In genomic region chr6:103699770-103700169, GRCh38 we compare ENCODE assay signal across 22 cellular contexts.
DNase-seq lines count a peak whose midpoint lies in the region; ATAC-seq, FAIRE-seq and TF ChIP-seq lines count a peak whose summit lies in the region.
"Had no signal": no experiment of that assay in that cellular context is flagged by ENCODE, and none has a peak within 500 bp of the region (broad histone marks: within the 10 kb centered on the region; RNA-seq: fewer than 3 reads in every experiment).

No MANE protein-coding gene starts in this region.

- in situ Hi-C loops in IMR-90 (cut with MboI; ENCODE audit: low sequenced_read_pairs) = no loop called here

- H2BK120ac ChIP-seq in IMR-90 (ENCODE audit: low read depth, low read length) = no peak overlapping the region

- no peak for TF ChIP-seq CTCF in A549 (IDR thresholded peaks at IDR 0.05)
- TF ChIP-seq CTCF in IMR-90 (conservative IDR thresholded peaks at IDR 0.05; ENCODE audit: low read depth, low read length) = no peak
- TF ChIP-seq CTCF in foreskin fibroblast (IDR thresholded peaks at IDR 0.05; ENCODE audit: low read depth, low read length) = no peak

- H3K4me2 ChIP-seq in A549 (no peak overlapping the region), IMR-90 (ENCODE audit: low read depth, low read length) (no peak overlapping the region)
- H3K4me2 ChIP-seq: BLaER1 treated with 17β-estradiol and CSF1 and Interleukin-3, amounts not matched to agents 10 nM and 100 nM; GM23338 had no signal

- H2AFZ ChIP-seq in IMR-90 (replicated peaks; ENCODE audit: low read length, poor library complexity) = no peak overlapping the region
- H2AFZ ChIP-seq: GM23338 had no signal

- H3K36me3 ChIP-seq in IMR-90 (ENCODE audit: control insufficient read depth, insufficient read depth, low read length) (no peaks in the 10 kb centered on the region), MG63 (no peaks in the 10 kb centered on the region)
- H3K36me3 ChIP-seq: BE2C; BLaER1 treated with 17β-estradiol and CSF1 and Interleukin-3, amounts not matched to agents 10 nM and 100 nM had no signal

- BruUV-seq in IMR-90 (replicated peaks; lab: Mats Ljungman, UMichigan) = no TSS peak

- TF ChIP-seq POLR2A in A549 (IDR thresholded peaks at IDR 0.05; ENCODE audit: low read length) = no peak
- no peak for TF ChIP-seq POLR2A in IMR-90 (IDR thresholded peaks at IDR 0.05; ENCODE audit: low read depth, low read length)

- TF ChIP-seq RAD21 in A549 (conservative IDR thresholded peaks at IDR 0.05 in 1 of 2, IDR thresholded peaks at IDR 0.05 in 1 of 2) = no peak
- no peak for TF ChIP-seq RAD21 in IMR-90 (IDR thresholded peaks at IDR 0.05; ENCODE audit: low read length)

- no peak overlapping the region for H2AK9ac ChIP-seq in IMR-90 (replicated peaks; ENCODE audit: low read depth, low read length, poor library complexity)

- no peaks in the 10 kb centered on the region for H3K27me3 Mint-ChIP-seq in T-cell
- H3K27me3 Mint-ChIP-seq: CD4-positive, alpha-beta T cell; CD8-positive, alpha-beta memory T cell had no signal

- no peak overlapping the region for H3K9ac ChIP-seq in IMR-90 (ENCODE audit: low read depth, low read length)
- H3K9ac ChIP-seq: BLaER1 treated with 17β-estradiol and CSF1 and Interleukin-3, amounts not matched to agents 10 nM and 100 nM had no signal

- intact Hi-C loops in IMR-90 (cut with micrococcal nuclease) = no loop called here

- no peak overlapping the region for H2AK5ac ChIP-seq in IMR-90 (ENCODE audit: low read depth, low read length)

- H3K27ac Mint-ChIP-seq in T-cell = no peak overlapping the region
- H3K27ac Mint-ChIP-seq: CD14-positive monocyte; CD4-positive, alpha-beta T cell; CD8-positive, alpha-beta memory T cell; GM23338; H9 had no signal

- H4K8ac ChIP-seq in IMR-90 (ENCODE audit: low read depth in 2 of 2, low read length in 2 of 2) = no peak overlapping the region

- TF ChIP-seq EP300 in A549 (IDR thresholded peaks at IDR 0.05) = no peak

- no peak overlapping the region for H3K14ac ChIP-seq in IMR-90 (replicated peaks; ENCODE audit: low read depth, low read length)

- no peak overlapping the region for H3K56ac ChIP-seq in IMR-90 (ENCODE audit: extremely low read depth, insufficient read depth, low read length)

- H3K4me3 ChIP-seq in A549 = no peak overlapping the region
- H3K4me3 ChIP-seq in IMR-90 (ENCODE audit: insufficient read depth, low read depth, low read length) = no peak overlapping the region
- no peak overlapping the region for H3K4me3 ChIP-seq in MG63
- no peak overlapping the region for H3K4me3 ChIP-seq in foreskin fibroblast (ENCODE audit: low read depth in 1 of 2, low read length in 2 of 2)
- H3K4me3 ChIP-seq: BLaER1 treated with 17β-estradiol and CSF1 and Interleukin-3, amounts not matched to agents 10 nM and 100 nM; GM23338 had no signal

- no peak for ATAC-seq in A549
- ATAC-seq in IMR-90 (ENCODE audit: low read depth) = no peak
- no peak for ATAC-seq in T-cell (replicated peaks in 1 of 4)
- ATAC-seq: GM23338, HCT116 had no signal

- no peaks in the 10 kb centered on the region for H3K9me1 ChIP-seq in IMR-90 (ENCODE audit: insufficient read depth, low read length)

- H3K36me3 Mint-ChIP-seq in T-cell = no peaks in the 10 kb centered on the region
- H3K36me3 Mint-ChIP-seq: CD14-positive monocyte; CD8-positive, alpha-beta memory T cell had no signal

- no peak for FAIRE-seq in A549 (lab: Jason Lieb, UNC)
- FAIRE-seq in frontal cortex (lab: Jason Lieb, UNC) = peak; percentile 43
- FAIRE-seq: GM12891, GM18507 had no signal

- CTCF ChIA-PET in A549 (lab: Yijun Ruan, JAX) (no interaction called here), IMR-90 (lab: Yijun Ruan, JAX) (no interaction called here), T-cell (lab: Charles Lee) (no interaction called here)

- H3K27me3 ChIP-seq in IMR-90 (ENCODE audit: control insufficient read depth, insufficient read depth, low read length) (no peaks in the 10 kb centered on the region), MG63 (no peaks in the 10 kb centered on the region; the same call in 1 of the 2 replicates)
- H3K27me3 ChIP-seq: BE2C; BLaER1 treated with 17β-estradiol and CSF1 and Interleukin-3, amounts not matched to agents 10 nM and 100 nM had no signal

- dilution Hi-C loops in IMR-90 (cut with HindIII; ENCODE audit: low sequenced_read_pairs, unreplicated experiment) = no loop called here

- H3K4me1 ChIP-seq in A549 = no peaks in the 10 kb centered on the region
- H3K4me1 ChIP-seq in IMR-90 (ENCODE audit: control insufficient read depth, insufficient read depth, low read length) = no peaks in the 10 kb centered on the region
- H3K4me1 ChIP-seq: BE2C; BLaER1 treated with 17β-estradiol and CSF1 and Interleukin-3, amounts not matched to agents 10 nM and 100 nM had no signal

- H3K23ac ChIP-seq in IMR-90 (ENCODE audit: low read depth, low read length) = no peak overlapping the region

- POLR2A ChIA-PET in A549 (lab: Yijun Ruan, JAX) (no interaction called here), IMR-90 (lab: Charles Lee; ENCODE audit: unreplicated experiment) (no interaction called here), T-cell (lab: Charles Lee) (no interaction called here)

- no peaks in the 10 kb centered on the region for H3K4me1 Mint-ChIP-seq in T-cell
- H3K4me1 Mint-ChIP-seq: CD14-positive monocyte; CD8-positive, alpha-beta memory T cell had no signal

- no peak overlapping the region for H3K4ac ChIP-seq in IMR-90 (ENCODE audit: low read depth, low read length)

- H3K4me3 Mint-ChIP-seq in T-cell = no peak overlapping the region
- H3K4me3 Mint-ChIP-seq: CD14-positive monocyte; CD4-positive, alpha-beta T cell; CD8-positive, alpha-beta memory T cell; GM23338; H9 had no signal

- H3K18ac ChIP-seq in IMR-90 (ENCODE audit: low read depth, low read length) = no peak overlapping the region

- WGBS in A549 (ENCODE audit: missing lambda C conversion rate) = 0% methylated on average over 1 of the region's 1 CpG
- WGBS in IMR-90 (ENCODE audit: extremely low coverage in 2 of 2, insufficient read length in 1 of 2), 2 experiments = no CpG with 5 or more reads among the region's 1 CpG

- no peak overlapping the region for H3K27ac ChIP-seq in A549
- H3K27ac ChIP-seq in IMR-90 (ENCODE audit: insufficient read depth, low read length) = no peak overlapping the region
- H3K27ac ChIP-seq: BLaER1 treated with 17β-estradiol and CSF1 and Interleukin-3, amounts not matched to agents 10 nM and 100 nM had no signal

- no peak overlapping the region for H4K91ac ChIP-seq in IMR-90 (ENCODE audit: insufficient read depth, low read depth, low read length)

- no peak for DNase-seq in A549 (ENCODE audit: low read depth in 1 of 2, low spot score in 1 of 2)
- DNase-seq in IMR-90 = no peak
- no peak for DNase-seq in frontal cortex (ENCODE audit: low spot score in 2 of 2)
- no peak for DNase-seq in MG63
- DNase-seq in T-cell = no peak
- DNase-seq in foreskin fibroblast = no peak
- DNase-seq: ACHN; AML-193; BE2C; CD4-positive, alpha-beta T cell; CD8-positive, alpha-beta memory T cell; DMS 273 treated with DMSO at 0.1 percent for 48 hours; DMS79; EL; GF-D8; H9 had no signal

- peaks cover 0 to 4% (median 0%) of the 10 kb centered on the region in 3 donors for H3K9me3 Mint-ChIP-seq in T-cell
- H3K9me3 Mint-ChIP-seq: CD14-positive monocyte; CD4-positive, alpha-beta T cell; GM23338; H9 had no signal

- H3K79me1 ChIP-seq in IMR-90 (ENCODE audit: low read depth in 1 of 2, low read length in 2 of 2) = no peaks in the 10 kb centered on the region

- no peaks in the 10 kb centered on the region for H4K20me1 ChIP-seq in IMR-90 (ENCODE audit: insufficient read depth, low read length)
- H4K20me1 ChIP-seq: BLaER1 treated with 17β-estradiol and CSF1 and Interleukin-3, amounts not matched to agents 10 nM and 100 nM had no signal

- no peaks in the 10 kb centered on the region for H3K9me3 ChIP-seq in A549
- H3K9me3 ChIP-seq in IMR-90 (ENCODE audit: control insufficient read depth, insufficient read depth, low read length) = peaks cover 3% of the 10 kb centered on the region; the same call in 1 of the 2 replicates
- H3K9me3 ChIP-seq in MG63 = no peaks in the 10 kb centered on the region
- H3K9me3 ChIP-seq: BE2C; BLaER1 treated with 17β-estradiol and CSF1 and Interleukin-3, amounts not matched to agents 10 nM and 100 nM had no signal

- no peak overlapping the region for H2BK15ac ChIP-seq in IMR-90 (ENCODE audit: low read depth, low read length)

- no peak overlapping the region for H2BK20ac ChIP-seq in IMR-90 (ENCODE audit: low read depth, low read length)

- H2BK5ac ChIP-seq in IMR-90 (ENCODE audit: low read depth, low read length, poor library complexity, severe bottlenecking) = no peak overlapping the region

- no peak overlapping the region for H4K5ac ChIP-seq in IMR-90 (ENCODE audit: low read depth, low read length)

TF ChIP-seq in A549, 52 proteins besides CTCF, POLR2A, EP300 and RAD21:
- peak; percentile 41 for TF ChIP-seq MAFK (IDR thresholded peaks at IDR 0.05; ENCODE audit: partially characterized antibody)
- TF ChIP-seq, protein P1, sequence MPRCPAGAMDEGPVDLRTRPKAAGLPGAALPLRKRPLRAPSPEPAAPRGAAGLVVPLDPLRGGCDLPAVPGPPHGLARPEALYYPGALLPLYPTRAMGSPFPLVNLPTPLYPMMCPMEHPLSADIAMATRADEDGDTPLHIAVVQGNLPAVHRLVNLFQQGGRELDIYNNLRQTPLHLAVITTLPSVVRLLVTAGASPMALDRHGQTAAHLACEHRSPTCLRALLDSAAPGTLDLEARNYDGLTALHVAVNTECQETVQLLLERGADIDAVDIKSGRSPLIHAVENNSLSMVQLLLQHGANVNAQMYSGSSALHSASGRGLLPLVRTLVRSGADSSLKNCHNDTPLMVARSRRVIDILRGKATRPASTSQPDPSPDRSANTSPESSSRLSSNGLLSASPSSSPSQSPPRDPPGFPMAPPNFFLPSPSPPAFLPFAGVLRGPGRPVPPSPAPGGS (IDR thresholded peaks at IDR 0.05) = no peak

TF ChIP-seq in IMR-90, 13 proteins besides CTCF, POLR2A, EP300 and RAD21:
- no peak for TF ChIP-seq MAZ (IDR thresholded peaks at IDR 0.05; ENCODE audit: borderline replicate concordance, low read depth, low read length)
- no peak for TF ChIP-seq SMC3 (IDR thresholded peaks at IDR 0.05; ENCODE audit: low read depth, low read length)
- peak; percentile 58 for TF ChIP-seq MAFK (IDR thresholded peaks at IDR 0.05; ENCODE audit: low read depth, low read length)
- no peak for TF ChIP-seq FOS (IDR thresholded peaks at IDR 0.05; ENCODE audit: low read depth, low read length)
